22 cellular contexts compared by ENCODE assay signal in genomic region chr3:142648950-142649349, GRCh38.
"Had no signal": no experiment of that assay in that cellular context is flagged by ENCODE, and none has a peak within 500 bp of the region (broad histone marks: within the 10 kb centered on the region; RNA-seq: fewer than 3 reads in every experiment).

No MANE protein-coding gene starts in this region.

- H3K27me3 ChIP-seq: pancreas, spleen, suprapubic skin, tibial artery, uterus had no signal

- H3K4me1 ChIP-seq: left ventricle myocardium inferior, prostate gland, spleen, tibial artery, uterus had no signal

- DNase-seq: islet precursor cell; left cardiac atrium; left ventricle myocardium inferior; mesendoderm; naive thymus-derived CD8-positive, alpha-beta T cell; nucleus accumbens; pancreas; posterior cingulate gyrus; retina; right cardiac atrium; spleen; stimulated activated CD4-positive, alpha-beta T cell treated with anti-CD3 and anti-CD28 coated beads, Interleukin-4, amount 100 ng/mL, for 24 hours; stimulated activated naive CD4-positive, alpha-beta T cell; tibial artery; uterus had no signal

- ATAC-seq: left cardiac atrium; naive thymus-derived CD8-positive, alpha-beta T cell; pancreas; right cardiac atrium; sciatic nerve; stimulated activated effector memory CD8-positive, alpha-beta T cell treated with anti-CD3 and anti-CD28 coated beads, Interleukin-12 subunit alpha, Interleukin-12 subunit beta, amount 100 ng/mL, for 72 hours had no signal

- H3K36me3 ChIP-seq: left ventricle myocardium inferior, pancreas, prostate gland, spleen, suprapubic skin, thoracic aorta, tibial artery, uterus had no signal

- H3K9me3 ChIP-seq: left ventricle myocardium inferior, pancreas, prostate gland, spleen, suprapubic skin, thoracic aorta, tibial artery, uterus had no signal

- H3K27ac ChIP-seq: left ventricle myocardium inferior, pancreas, prostate gland, skin epidermis, spleen, suprapubic skin, thoracic aorta, tibial artery, uterus had no signal

- H3K4me3 ChIP-seq: left ventricle myocardium inferior, lung, pancreas, prostate gland, skin epidermis, spleen, suprapubic skin, thoracic aorta, tibial artery, uterus had no signal
